8 cellular contexts compared by ENCODE assay signal in genomic region chr12:95060951-95061350, GRCh38.
"Had no signal": no experiment of that assay in that cellular context is flagged by ENCODE, and none has a peak within 500 bp of the region (broad histone marks: within the 10 kb centered on the region; RNA-seq: fewer than 3 reads in every experiment).

No MANE protein-coding gene starts in this region.

- DNase-seq: GM23248, GOT3, H7, KBM-7 had no signal

- H3K9me3 ChIP-seq: HAP-1 had no signal

- H2AFZ ChIP-seq: GM23248 had no signal

- H3K4me1 ChIP-seq: HAP-1 had no signal

- H3K4me2 ChIP-seq: KMS-11 had no signal

- H3K9ac ChIP-seq: GM23248, KMS-11 had no signal

- H3K27ac ChIP-seq: GM23248, HL-60, KMS-11 had no signal

- ATAC-seq: HCT116 had no signal

- H3K4me3 ChIP-seq: GM23248, HAP-1 had no signal
